ENCODE assay signal across 8 cellular contexts in the genomic region with DNA sequence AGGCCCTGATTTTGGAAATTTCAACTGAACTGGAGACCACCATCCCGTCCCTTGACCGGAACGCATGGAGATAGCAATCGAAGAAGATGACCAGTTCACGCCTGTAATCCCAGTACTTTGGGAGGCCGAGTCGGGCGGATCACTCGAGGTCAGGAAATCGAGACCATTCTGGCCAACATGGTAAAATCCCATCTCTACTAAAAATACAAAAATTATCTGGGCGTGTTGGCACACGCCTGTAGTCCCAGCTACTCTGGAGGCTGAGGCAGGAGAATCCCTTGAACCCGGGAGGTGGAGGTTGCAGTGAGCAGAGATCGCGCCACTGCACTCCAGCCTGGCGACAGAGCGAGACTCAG. TPM values are rescaled to one million over a fixed set of nuclear protein-coding genes. Genes with fewer than 3 reads are reported as not detected.
DNase-seq lines count a peak whose midpoint lies in the region; ATAC-seq and TF ChIP-seq lines count a peak whose summit lies in the region.
"Not testable (repeated sequence)": the region's sequence is repeated elsewhere in the genome, so short reads cannot be mapped to it uniquely, and the experiment has no call there.

No MANE protein-coding gene starts in this region.

- peaks cover 11 to 12% of the 10 kb centered on the region in 2 donors for H3K27me3 Mint-ChIP-seq in T-cell
- peaks cover 13% of the 10 kb centered on the region for H3K27me3 Mint-ChIP-seq in activated T-helper 2 cell treated with anti-CD3 and anti-CD28 coated beads, Interferon-gamma antibody, Interleukin-2, Interleukin-4, amounts not matched to agents 10 μg/mL and 5 μg/mL and 100 μg/mL, durations not matched to agents 14 hours and 24 hours and 36 hours (ENCODE audit: low read depth)
- not testable (repeated sequence) for H3K27me3 Mint-ChIP-seq in chondrocyte (ENCODE audit: low read depth)
- H3K27me3 Mint-ChIP-seq in nephron (ENCODE audit: low read depth): peaks cover 35% of the 10 kb centered on the region
- peaks cover 11 to 47% of the 10 kb centered on the region in 2 donors for H3K27me3 Mint-ChIP-seq in stimulated activated naive B cell treated with anti-CD40 and anti-IgM and Interleukin-4, amounts not matched to agents 10 μg/mL and 1 μg/mL and 100 μg/mL, for 72 hours

- RAD21 ChIA-PET in HCT116 (lab: Charles Lee; ENCODE audit: low non-redundant PET in 1 of 2, low total read pairs in 2 of 2, uncharacterized antibody in 2 of 2, unreplicated experiment in 2 of 2): not testable (repeated sequence)

- not testable (repeated sequence) for H3K9me2 ChIP-seq in HCT116 (ENCODE audit: insufficient read depth)

- not testable (repeated sequence) for H3K36me3 Mint-ChIP-seq in T-cell; activated T-helper 2 cell treated with anti-CD3 and anti-CD28 coated beads, Interferon-gamma antibody, Interleukin-2, Interleukin-4, amounts not matched to agents 10 μg/mL and 5 μg/mL and 100 μg/mL, durations not matched to agents 14 hours and 24 hours and 36 hours (ENCODE audit: low read depth); chondrocyte (ENCODE audit: low read depth); nephron (ENCODE audit: low read depth); stimulated activated naive B cell treated with anti-CD40 and anti-IgM and Interleukin-4, amounts not matched to agents 10 μg/mL and 1 μg/mL and 100 μg/mL, for 72 hours

- H3K27ac Mint-ChIP-seq in T-cell; activated T-helper 2 cell treated with anti-CD3 and anti-CD28 coated beads, Interferon-gamma antibody, Interleukin-2, Interleukin-4, amounts not matched to agents 10 μg/mL and 5 μg/mL and 100 μg/mL, durations not matched to agents 14 hours and 24 hours and 36 hours; chondrocyte (ENCODE audit: unreplicated experiment); nephron; stimulated activated naive B cell treated with anti-CD40 and anti-IgM and Interleukin-4, amounts not matched to agents 10 μg/mL and 1 μg/mL and 100 μg/mL, for 72 hours: not testable (repeated sequence)

- H3K4me3 Mint-ChIP-seq in T-cell: peak overlapping the region; percentile 66 to 77 (median 71)
- H3K4me3 Mint-ChIP-seq in activated T-helper 2 cell treated with anti-CD3 and anti-CD28 coated beads, Interferon-gamma antibody, Interleukin-2, Interleukin-4, amounts not matched to agents 10 μg/mL and 5 μg/mL and 100 μg/mL, durations not matched to agents 14 hours and 24 hours and 36 hours (ENCODE audit: low read depth): peak overlapping the region; percentile 80
- H3K4me3 Mint-ChIP-seq in chondrocyte (ENCODE audit: unreplicated experiment): peak overlapping the region; percentile 86
- H3K4me3 Mint-ChIP-seq in nephron: peak overlapping the region; percentile 82
- peak overlapping the region; percentile 76 to 79 for H3K4me3 Mint-ChIP-seq in stimulated activated naive B cell treated with anti-CD40 and anti-IgM and Interleukin-4, amounts not matched to agents 10 μg/mL and 1 μg/mL and 100 μg/mL, for 72 hours

- WGBS in heart left ventricle, 4 donors: 35 to 37% (median 36%) methylated on average over 17 of the region's 17 CpGs

- H3K4me1 Mint-ChIP-seq in T-cell; activated T-helper 2 cell treated with anti-CD3 and anti-CD28 coated beads, Interferon-gamma antibody, Interleukin-2, Interleukin-4, amounts not matched to agents 10 μg/mL and 5 μg/mL and 100 μg/mL, durations not matched to agents 14 hours and 24 hours and 36 hours (ENCODE audit: low read depth); chondrocyte (ENCODE audit: low read depth); nephron: not testable (repeated sequence)
- peaks cover 4 to 13% of the 10 kb centered on the region in 2 donors for H3K4me1 Mint-ChIP-seq in stimulated activated naive B cell treated with anti-CD40 and anti-IgM and Interleukin-4, amounts not matched to agents 10 μg/mL and 1 μg/mL and 100 μg/mL, for 72 hours

- peak; percentile 11 for ATAC-seq in HCT116
- ATAC-seq in T-cell (replicated peaks in 1 of 4); heart left ventricle; stimulated activated naive B cell treated with anti-CD40 and anti-IgM and Interleukin-4, amounts not matched to agents 10 μg/mL and 1 μg/mL and 100 μg/mL, for 72 hours (replicated peaks): not testable (repeated sequence)

- H4K20me1 ChIP-seq in HCT116 (ENCODE audit: insufficient read depth): not testable (repeated sequence)

- not testable (repeated sequence) for H3K36me3 ChIP-seq in ACC112 (ENCODE audit: insufficient read depth, low read length); HCT116 (ENCODE audit: control insufficient read depth in 1 of 2, insufficient read depth in 2 of 2, low read length in 2 of 2); heart left ventricle

- H3K27ac ChIP-seq in ACC112 (ENCODE audit: low read depth, low read length); HCT116 (ENCODE audit: low read depth, low read length); heart left ventricle: not testable (repeated sequence)

- not testable (repeated sequence) for TF ChIP-seq CTCF in HCT116 (IDR thresholded peaks at IDR 0.05 in 2 of 3, conservative IDR thresholded peaks at IDR 0.05 in 1 of 3; ENCODE audit: borderline replicate concordance in 1 of 3, insufficient read depth in 1 of 3, low read depth in 2 of 3, low read length in 2 of 3); heart left ventricle (IDR thresholded peaks at IDR 0.05); nephron (IDR thresholded peaks at IDR 0.05; ENCODE audit: unreplicated experiment in 3 of 3)
- TF ChIP-seq CTCF in chondrocyte (IDR thresholded peaks at IDR 0.05): peak; percentile 43

- not testable (repeated sequence) for H3K9me3 Mint-ChIP-seq in T-cell; activated T-helper 2 cell treated with anti-CD3 and anti-CD28 coated beads, Interferon-gamma antibody, Interleukin-2, Interleukin-4, amounts not matched to agents 10 μg/mL and 5 μg/mL and 100 μg/mL, durations not matched to agents 14 hours and 24 hours and 36 hours; chondrocyte (ENCODE audit: low read depth); nephron; stimulated activated naive B cell treated with anti-CD40 and anti-IgM and Interleukin-4, amounts not matched to agents 10 μg/mL and 1 μg/mL and 100 μg/mL, for 72 hours

- not testable (repeated sequence) for H3K79me2 ChIP-seq in ACC112 (ENCODE audit: control insufficient read depth, insufficient read depth, low read length, unreplicated experiment); HCT116 (ENCODE audit: insufficient read depth, low read length)

- H3K9ac ChIP-seq in HCT116 (ENCODE audit: low read length): peak overlapping the region; percentile 46; the same call in 1 of the 2 replicates

- not testable (repeated sequence) for H3K27me3 ChIP-seq in ACC112 (ENCODE audit: insufficient read depth, low read length); HCT116 (ENCODE audit: insufficient read depth, low read length)
- peaks cover 0 to 11% (median 0%) of the 10 kb centered on the region in 9 donors for H3K27me3 ChIP-seq in heart left ventricle

- BruUV-seq in HCT116 (replicated peaks; lab: Mats Ljungman, UMichigan): not testable (repeated sequence)

- TF ChIP-seq RAD21 in HCT116 (IDR thresholded peaks at IDR 0.05; ENCODE audit: low read depth): not testable (repeated sequence)

- H3K4me3 ChIP-seq in ACC112 (ENCODE audit: low read depth, low read length) (peak overlapping the region; percentile 77), HCT116 (replicated peaks in 1 of 2; ENCODE audit: low read depth in 1 of 2, low read length in 2 of 2) (peak overlapping the region in 1 of 2 experiments; percentile 59; a peak in 3 of 4 replicates), heart left ventricle (peak overlapping the region in 9 of 12 donors; percentile 50 to 61 (median 57))

- TF ChIP-seq POLR2A in HCT116 (IDR thresholded peaks at IDR 0.05; ENCODE audit: borderline replicate concordance, extremely low read depth, insufficient read depth, insufficient read length); heart left ventricle (IDR thresholded peaks at IDR 0.05): not testable (repeated sequence)

- intact Hi-C loops in HCT116 (cut with micrococcal nuclease); activated T-helper 2 cell treated with anti-CD3 and anti-CD28 coated beads, Interferon-gamma antibody, Interleukin-2, Interleukin-4, amounts not matched to agents 10 μg/mL and 5 μg/mL and 100 μg/mL, durations not matched to agents 14 hours and 24 hours and 36 hours (cut with micrococcal nuclease); heart left ventricle (cut with DNase I): not testable (repeated sequence)

- POLR2A ChIA-PET in HCT116 (lab: Charles Lee): interaction anchor here (1.2 kb wide), 1 partner anchor 68 kb away, joined by 5 read pairs; no protein-coding TSS in a partner anchor
- POLR2A ChIA-PET in T-cell (lab: Charles Lee): not testable (repeated sequence)

- not testable (repeated sequence) for H3K9me3 ChIP-seq in HCT116 (ENCODE audit: control insufficient read depth in 1 of 2, insufficient read depth in 1 of 2, low read depth in 1 of 2, low read length in 2 of 2); heart left ventricle

- not testable (repeated sequence) for H2AFZ ChIP-seq in ACC112 (ENCODE audit: low read length, unreplicated experiment)
- peak overlapping the region; percentile 45 for H2AFZ ChIP-seq in HCT116 (ENCODE audit: low read depth, low read length, poor library complexity, severe bottlenecking)

- CTCF ChIA-PET in HCT116 (lab: Charles Lee): not testable (repeated sequence)
- CTCF ChIA-PET in T-cell (lab: Charles Lee): interaction anchor here in 1 of 2 donors (0.7 kb wide), 1 partner anchor 919 kb away, joined by 4 read pairs; no protein-coding TSS in a partner anchor

- H3K4me2 ChIP-seq in HCT116 (ENCODE audit: low read length): peak overlapping the region; percentile 86

- DNase-seq in HCT116 (ENCODE audit: low read depth, low spot score); T-cell; activated T-helper 2 cell treated with anti-CD3 and anti-CD28 coated beads, Interferon-gamma antibody, Interleukin-2, Interleukin-4, amounts not matched to agents 10 μg/mL and 5 μg/mL and 100 μg/mL, durations not matched to agents 14 hours and 24 hours and 36 hours (ENCODE audit: low spot score); chondrocyte (ENCODE audit: low spot score); heart left ventricle; stimulated activated naive B cell treated with anti-CD40 and anti-IgM and Interleukin-4, amounts not matched to agents 10 μg/mL and 1 μg/mL and 100 μg/mL, for 72 hours: not testable (repeated sequence)

- H3K4me1 ChIP-seq in ACC112 (ENCODE audit: control insufficient read depth, insufficient read depth, low read length, unreplicated experiment): not testable (repeated sequence)
- H3K4me1 ChIP-seq in HCT116 (ENCODE audit: control insufficient read depth in 1 of 2, insufficient read depth in 2 of 2, low read length in 2 of 2) (peaks cover 0 to 11% of the 10 kb centered on the region in 2 experiments; a peak in 1 of 4 replicates), heart left ventricle (peaks cover 0 to 14% (median 0%) of the 10 kb centered on the region in 12 donors)

RNA-seq across cellular contexts. Expression of a gene that starts 25.1 kb away (rescaled TPM):
- 0.39 TPM for total RNA-seq in HCT116 (2021; ENCODE audit: unreplicated experiment)
- polyA plus RNA-seq in HCT116 (2012): 0.10 and 0.20 TPM in 2 replicates
- total RNA-seq in T-cell: not detected
- not detected in 2 replicates for total RNA-seq in activated T-helper 2 cell treated with anti-CD3 and anti-CD28 coated beads, Interferon-gamma antibody, Interleukin-2, Interleukin-4, amounts not matched to agents 10 μg/mL and 5 μg/mL and 100 μg/mL, durations not matched to agents 14 hours and 24 hours and 36 hours
- total RNA-seq in chondrocyte: 0.22 TPM in 1 of 3 replicates, not detected in the others
- total RNA-seq in heart left ventricle: not detected
- under 1 TPM in 1 of 2 donors, not detected in 1; 0.06 TPM for polyA plus RNA-seq in heart left ventricle
